ENCODE assay signal across 21 cellular contexts in genomic region chr3:13465236-13465958, GRCh38. TPM values are rescaled to one million over a fixed set of nuclear protein-coding genes. Genes with fewer than 3 reads are reported as not detected.
"Had no signal": no experiment of that assay in that cellular context is flagged by ENCODE, and none has a peak within 500 bp of the region (broad histone marks: within the 10 kb centered on the region; RNA-seq: fewer than 3 reads in every experiment).

No MANE protein-coding gene starts in this region.

- H3K79me2 ChIP-seq: parathyroid adenoma had no signal

- H3K4me1 ChIP-seq: foreskin keratinocyte, left lung, lower lobe of right lung, transverse colon had no signal

- DNase-seq: activated CD4-positive, alpha-beta T cell treated with anti-CD3 and anti-CD28 coated beads for 36 hours; activated CD4-positive, alpha-beta T cell treated with anti-CD3 and anti-CD28 coated beads, Interleukin-2, amount 50 U/mL, for 48 hours; activated CD4-positive, CD25-positive, alpha-beta regulatory T cell; activated CD8-positive, alpha-beta memory T cell treated with anti-CD3 and anti-CD28 coated beads for 24 hours; activated gamma-delta T cell; activated naive CD4-positive, alpha-beta T cell treated with anti-CD3 and anti-CD28 coated beads, Interleukin-2, amount 50 U/mL, for 16 hours; amniotic stem cell; brain microvascular endothelial cell; caudate nucleus; foreskin keratinocyte; left lung; lower lobe of right lung; mesenchymal stem cell; mucosa of descending colon; nephron progenitor cell; occipital lobe; psoas muscle; stimulated activated naive CD4-positive, alpha-beta T cell treated with Interleukin-2 at 50 U/mL for 16 hours; T-cell; transverse colon had no signal

- H3K4me3 ChIP-seq: left lung, lower lobe of right lung, mucosa of descending colon, psoas muscle, transverse colon had no signal

- H3K36me3 ChIP-seq: brain microvascular endothelial cell, left lung, lower lobe of right lung, transverse colon had no signal

- H3K27ac ChIP-seq: brain microvascular endothelial cell, foreskin keratinocyte, left lung, lower lobe of right lung, parathyroid adenoma, psoas muscle, transverse colon had no signal

- H2AFZ ChIP-seq: parathyroid adenoma had no signal

- H3K9ac ChIP-seq: parathyroid adenoma had no signal

- H3K27me3 ChIP-seq: transverse colon had no signal

- H3K9me3 ChIP-seq: left lung, lower lobe of right lung, mucosa of descending colon, psoas muscle, transverse colon had no signal

RNA-seq across cellular contexts. Expression of gene NUP210, which starts 45.3 kb away (rescaled TPM):
- total RNA-seq: foreskin keratinocyte had no signal
- polyA plus RNA-seq: foreskin keratinocyte had no signal
